11 cellular contexts compared by ENCODE assay signal in genomic region chr7:130838738-130839137, GRCh38.
DNase-seq lines count a peak whose midpoint lies in the region; TF ChIP-seq lines count a peak whose summit lies in the region.
"Had no signal": no experiment of that assay in that cellular context is flagged by ENCODE, and none has a peak within 500 bp of the region (broad histone marks: within the 10 kb centered on the region; RNA-seq: fewer than 3 reads in every experiment).

No MANE protein-coding gene starts in this region.

- CTCF ChIA-PET in MCF 10A (lab: Yijun Ruan, JAX), result no interaction called here

- no TSS peak for BruUV-seq in MCF 10A (replicated peaks; lab: Mats Ljungman, UMichigan)

- H3K27ac Mint-ChIP-seq in MCF 10A (ENCODE audit: low read depth, unreplicated experiment), result peak overlapping the region; percentile 49
- H3K27ac Mint-ChIP-seq: endodermal cell had no signal

- H3K36me3 ChIP-seq in breast epithelium (no peaks in the 10 kb centered on the region), OCI-LY3 (replicated peaks; ENCODE audit: low read depth, low read length) (no peaks in the 10 kb centered on the region)
- H3K36me3 ChIP-seq: upper lobe of left lung had no signal

- H3K79me2 ChIP-seq in OCI-LY3 (ENCODE audit: low read length), result no peaks in the 10 kb centered on the region

- H3K9me3 ChIP-seq in breast epithelium, result no peaks in the 10 kb centered on the region
- H3K9me3 ChIP-seq in OCI-LY3 (ENCODE audit: insufficient read depth, low read length), result no peaks in the 10 kb centered on the region
- H3K9me3 ChIP-seq: upper lobe of left lung had no signal

- H3K27me3 ChIP-seq in breast epithelium (no peaks in the 10 kb centered on the region), OCI-LY3 (ENCODE audit: low read depth, low read length) (no peaks in the 10 kb centered on the region)
- H3K27me3 ChIP-seq: upper lobe of left lung had no signal

- POLR2A ChIA-PET in MCF 10A (lab: Yijun Ruan, JAX), result interaction anchor here (0.5 to 1.8 kb wide), 5 partner anchors 11 to 769 kb away, joined by 3 to 8 read pairs (median 3); partner anchors contain the start of gene KLHDC10

- no peak for TF ChIP-seq POLR2A in breast epithelium (IDR thresholded peaks at IDR 0.05)

- 0 out of 2 replicates have a peak overlapping the region, but pooled peaks have one; percentile 11 for H3K4me2 ChIP-seq in OCI-LY3 (ENCODE audit: low read length)

- H4K20me1 ChIP-seq in OCI-LY3 (ENCODE audit: insufficient read depth, low read length), result no peaks in the 10 kb centered on the region

- peaks cover 25% of the 10 kb centered on the region for H3K4me1 Mint-ChIP-seq in MCF 10A (ENCODE audit: insufficient read depth, unreplicated experiment)
- H3K4me1 Mint-ChIP-seq: endodermal cell had no signal

- H3K36me3 Mint-ChIP-seq in MCF 10A (ENCODE audit: insufficient read depth, unreplicated experiment), result no peaks in the 10 kb centered on the region

- H2AFZ ChIP-seq in OCI-LY3 (ENCODE audit: low read depth, low read length), result no peak overlapping the region

- DNase-seq in MCF 10A (ENCODE audit: unreplicated experiment), result peak; percentile 80
- no peak for DNase-seq in breast epithelium (ENCODE audit: low spot score in 2 of 2)
- DNase-seq in epithelial cell of proximal tubule (ENCODE audit: low read depth), result peak; percentile 59
- DNase-seq in stromal cell of bone marrow (ENCODE audit: low read depth), result peak; percentile 96
- no peak for DNase-seq in NCI-H2196 (lab: John Stamatoyannopoulos, UW; ENCODE audit: unreplicated experiment)
- DNase-seq in activated effector memory CD4-positive, alpha-beta T cell treated with Interleukin-2 at 50 U/mL for 16 hours, result no peak
- no peak for DNase-seq in NK-92 (lab: John Stamatoyannopoulos, UW; ENCODE audit: unreplicated experiment)
- DNase-seq: endodermal cell, Kasumi-1, upper lobe of left lung had no signal

- intact Hi-C loops in MCF 10A (cut with micrococcal nuclease) (no loop called here), breast epithelium (cut with DNase I; ENCODE audit: low total_unique reads) (no loop called here)

- no peak for TF ChIP-seq CTCF in MCF 10A (IDR thresholded peaks at IDR 0.05; ENCODE audit: unreplicated experiment)
- TF ChIP-seq CTCF in breast epithelium (IDR thresholded peaks at IDR 0.05), result no peak
- no peak for TF ChIP-seq CTCF in OCI-LY3 (IDR thresholded peaks at IDR 0.05; ENCODE audit: low read depth, low read length)
- TF ChIP-seq CTCF in epithelial cell of proximal tubule (conservative IDR thresholded peaks at IDR 0.05; ENCODE audit: low read depth, low read length), result no peak

- no peaks in the 10 kb centered on the region for H3K27me3 Mint-ChIP-seq in MCF 10A (ENCODE audit: insufficient read depth, unreplicated experiment)

- H3K9ac ChIP-seq in OCI-LY3 (ENCODE audit: low read length), result no peak overlapping the region

- no peak overlapping the region for H3K4me3 ChIP-seq in breast epithelium
- H3K4me3 ChIP-seq in OCI-LY3 (ENCODE audit: low read length), result no peak overlapping the region
- H3K4me3 ChIP-seq in epithelial cell of proximal tubule (ENCODE audit: low read depth, low read length), result no peak overlapping the region
- H3K4me3 ChIP-seq: upper lobe of left lung had no signal

- H3K4me3 Mint-ChIP-seq in MCF 10A (ENCODE audit: unreplicated experiment), result no peak overlapping the region
- H3K4me3 Mint-ChIP-seq: endodermal cell had no signal

- H3K4me1 ChIP-seq in breast epithelium (no peaks in the 10 kb centered on the region), OCI-LY3 (ENCODE audit: low read length) (peaks cover 14% of the 10 kb centered on the region)
- H3K4me1 ChIP-seq: upper lobe of left lung had no signal

- no peak overlapping the region for H3K27ac ChIP-seq in breast epithelium
- H3K27ac ChIP-seq in OCI-LY3 (ENCODE audit: low read length), result no peak overlapping the region
- H3K27ac ChIP-seq: upper lobe of left lung had no signal

- H3K9me3 Mint-ChIP-seq in MCF 10A (ENCODE audit: unreplicated experiment), result no peaks in the 10 kb centered on the region
- H3K9me3 Mint-ChIP-seq: endodermal cell had no signal

Comparison
In these comparisons a context has a peak if more than half of its experiments do, and no peak if none do; other contexts are left out.
1. DNase-seq: peak in MCF 10A (single experiment), epithelial cell of proximal tubule (single experiment) and stromal cell of bone marrow (single experiment); none in breast epithelium (0 of 2), NCI-H2196 (single experiment), activated effector memory CD4-positive, alpha-beta T cell treated with Interleukin-2 at 50 U/mL for 16 hours (single experiment) and NK-92 (single experiment).